In genomic region chr1:64072089-64072835, GRCh38 we compare ENCODE assay signal across 13 cellular contexts.
A peak's percentile ranks its signal among the peaks of the same experiment; 100 is the strongest.
DNase-seq lines count a peak whose midpoint lies in the region; ATAC-seq and TF ChIP-seq lines count a peak whose summit lies in the region.
"Had no signal": no experiment of that assay in that cellular context is flagged by ENCODE, and none has a peak within 500 bp of the region (broad histone marks: within the 10 kb centered on the region; RNA-seq: fewer than 3 reads in every experiment).

No MANE protein-coding gene starts in this region.

- peaks cover 6% of the 10 kb centered on the region for H3K4me1 Mint-ChIP-seq in activated CD4-positive, alpha-beta T cell treated with anti-CD3 and anti-CD28 coated beads for 36 hours
- H3K4me1 Mint-ChIP-seq: activated CD8-positive, alpha-beta memory T cell treated with anti-CD3 and anti-CD28 coated beads, Interleukin-2, amount 10 ng/mL, durations not matched to agents 7 days and 5 days had no signal

- H3K9me3 Mint-ChIP-seq in activated CD4-positive, alpha-beta T cell treated with anti-CD3 and anti-CD28 coated beads for 36 hours (ENCODE audit: low read depth), result no peaks in the 10 kb centered on the region
- H3K9me3 Mint-ChIP-seq: HFFc6 had no signal

- intact Hi-C loops in adrenal gland (cut with DNase I) (no loop called here), thyroid gland (cut with DNase I) (no loop called here)
- intact Hi-C loops in activated CD4-positive, alpha-beta T cell treated with anti-CD3 and anti-CD28 coated beads for 36 hours (cut with DNase I, micrococcal nuclease), result no loop called here

- H3K27ac ChIP-seq in brain microvascular endothelial cell (peak overlapping the region; percentile 30), hepatocyte (no peak overlapping the region), adrenal gland (no peak overlapping the region), thyroid gland (no peak overlapping the region)

- no peak overlapping the region for H3K27ac Mint-ChIP-seq in activated CD4-positive, alpha-beta T cell treated with anti-CD3 and anti-CD28 coated beads for 36 hours
- H3K27ac Mint-ChIP-seq: activated CD8-positive, alpha-beta memory T cell treated with anti-CD3 and anti-CD28 coated beads, Interleukin-2, amount 10 ng/mL, durations not matched to agents 7 days and 5 days; HFFc6 had no signal

- TF ChIP-seq CTCF in brain microvascular endothelial cell (IDR thresholded peaks at IDR 0.05; ENCODE audit: low read depth, low read length, missing control alignments) (no peak), hepatocyte (IDR thresholded peaks at IDR 0.05; ENCODE audit: poor library complexity) (no peak), adrenal gland (IDR thresholded peaks at IDR 0.05) (no peak), thyroid gland (IDR thresholded peaks at IDR 0.05) (no peak)

- no peaks in the 10 kb centered on the region for H4K20me1 ChIP-seq in hepatocyte (ENCODE audit: insufficient read depth, poor library complexity, severe bottlenecking)

- H3K4me1 ChIP-seq in hepatocyte (ENCODE audit: insufficient read depth), result peaks cover 21% of the 10 kb centered on the region
- peaks cover 15 to 18% of the 10 kb centered on the region in 2 donors for H3K4me1 ChIP-seq in adrenal gland (replicated peaks in 1 of 2)
- no peaks in the 10 kb centered on the region for H3K4me1 ChIP-seq in thyroid gland

- H3K4me3 Mint-ChIP-seq in activated CD4-positive, alpha-beta T cell treated with anti-CD3 and anti-CD28 coated beads for 36 hours, result no peak overlapping the region
- H3K4me3 Mint-ChIP-seq: activated CD8-positive, alpha-beta memory T cell treated with anti-CD3 and anti-CD28 coated beads, Interleukin-2, amount 10 ng/mL, durations not matched to agents 7 days and 5 days; HFFc6 had no signal

- WGBS in hepatocyte (ENCODE audit: low lambda C conversion rate, missing lambda C conversion rate), result 44% methylated on average over 6 of the region's 6 CpGs
- 80 to 86% (median 81%) methylated on average over 6 of the region's 6 CpGs for WGBS in adrenal gland, 4 donors
- WGBS in thyroid gland, 2 donors, result 62 to 68% methylated on average over 6 of the region's 6 CpGs

- H2AFZ ChIP-seq in hepatocyte, result no peak overlapping the region

- TF ChIP-seq POLR2A in adrenal gland (IDR thresholded peaks at IDR 0.05) (no peak), thyroid gland (IDR thresholded peaks at IDR 0.05) (no peak)

- H3K36me3 ChIP-seq in brain microvascular endothelial cell (replicated peaks) (no peaks in the 10 kb centered on the region), hepatocyte (replicated peaks; ENCODE audit: insufficient read depth, low read depth) (no peaks in the 10 kb centered on the region), adrenal gland (replicated peaks in 1 of 2) (no peaks in the 10 kb centered on the region), thyroid gland (no peaks in the 10 kb centered on the region)

- ATAC-seq in activated CD4-positive, alpha-beta T cell treated with anti-CD3 and anti-CD28 coated beads for 36 hours, result no peak
- ATAC-seq: activated CD8-positive, alpha-beta memory T cell treated with anti-CD3 and anti-CD28 coated beads, Interleukin-2, amount 10 ng/mL, durations not matched to agents 7 days and 5 days had no signal

- CTCF ChIA-PET in activated CD4-positive, alpha-beta T cell treated with anti-CD3 and anti-CD28 coated beads for 36 hours (lab: Charles Lee), result interaction anchor here (0.6 kb wide), 1 partner anchor 272 kb away, joined by 3 read pairs; no protein-coding TSS in a partner anchor

- no peaks in the 10 kb centered on the region for H3K9me3 ChIP-seq in hepatocyte (ENCODE audit: low read depth)
- H3K9me3 ChIP-seq in adrenal gland (replicated peaks in 1 of 3), result no peaks in the 10 kb centered on the region
- no peaks in the 10 kb centered on the region for H3K9me3 ChIP-seq in thyroid gland

- no peaks in the 10 kb centered on the region for H3K36me3 Mint-ChIP-seq in activated CD4-positive, alpha-beta T cell treated with anti-CD3 and anti-CD28 coated beads for 36 hours (ENCODE audit: low read depth)
- H3K36me3 Mint-ChIP-seq: activated CD8-positive, alpha-beta memory T cell treated with anti-CD3 and anti-CD28 coated beads, Interleukin-2, amount 10 ng/mL, durations not matched to agents 7 days and 5 days had no signal

- in situ Hi-C loops in brain microvascular endothelial cell (cut with HindIII; ENCODE audit: low pct_ligation_motif_present, low sequenced_read_pairs), result no loop called here

- DNase-seq in A172 (ENCODE audit: low spot score), result peak; percentile 23
- peak; percentile 1 for DNase-seq in LoVo (ENCODE audit: low spot score)
- DNase-seq in brain microvascular endothelial cell, result no peak
- no peak for DNase-seq in hepatocyte (ENCODE audit: low spot score)
- no peak for DNase-seq in adrenal gland
- no peak for DNase-seq in thyroid gland
- no peak for DNase-seq in activated CD4-positive, alpha-beta T cell treated with anti-CD3 and anti-CD28 coated beads for 36 hours
- DNase-seq in NCI-H128 (lab: John Stamatoyannopoulos, UW; ENCODE audit: unreplicated experiment), result no peak
- DNase-seq: activated CD8-positive, alpha-beta memory T cell treated with anti-CD3 and anti-CD28 coated beads, Interleukin-2, amount 10 ng/mL, durations not matched to agents 7 days and 5 days; AML-193; central memory CD4-positive, alpha-beta T cell; HFFc6 had no signal

- H3K4me3 ChIP-seq in brain microvascular endothelial cell (ENCODE audit: low read depth, low read length) (no peak overlapping the region), hepatocyte (no peak overlapping the region), adrenal gland (no peak overlapping the region), thyroid gland (replicated peaks in 1 of 3) (no peak overlapping the region)
- H3K4me3 ChIP-seq: smooth muscle cell had no signal

- POLR2A ChIA-PET in activated CD4-positive, alpha-beta T cell treated with anti-CD3 and anti-CD28 coated beads for 36 hours (lab: Charles Lee), result no interaction called here

- H3K79me2 ChIP-seq in hepatocyte, result no peaks in the 10 kb centered on the region

- peak overlapping the region; percentile 24 for H3K4me2 ChIP-seq in hepatocyte
- H3K4me2 ChIP-seq: smooth muscle cell had no signal

- no peaks in the 10 kb centered on the region for H3K9me2 ChIP-seq in hepatocyte (replicated peaks; ENCODE audit: insufficient read depth)

- H3K27me3 Mint-ChIP-seq in activated CD4-positive, alpha-beta T cell treated with anti-CD3 and anti-CD28 coated beads for 36 hours, result no peaks in the 10 kb centered on the region

- H3K27me3 ChIP-seq in brain microvascular endothelial cell (replicated peaks) (no peaks in the 10 kb centered on the region), hepatocyte (no peaks in the 10 kb centered on the region), adrenal gland (no peaks in the 10 kb centered on the region), thyroid gland (no peaks in the 10 kb centered on the region)

Comparison
In these comparisons a context has a peak if more than half of its experiments do, and no peak if none do; other contexts are left out.
1. DNase-seq: peak in A172 (single experiment) and LoVo (single experiment); none in brain microvascular endothelial cell (single experiment), hepatocyte (single experiment), adrenal gland (0 of 7), thyroid gland (0 of 2), activated CD4-positive, alpha-beta T cell treated with anti-CD3 and anti-CD28 coated beads for 36 hours (single experiment) and NCI-H128 (single experiment).